In genomic region chr19:4792019-4792865, GRCh38 we compare ENCODE assay signal across 8 cellular contexts. TPM values are rescaled to one million over a fixed set of nuclear protein-coding genes. Genes with fewer than 3 reads are reported as not detected.
DNase-seq lines count a peak whose midpoint lies in the region; ATAC-seq, FAIRE-seq and TF ChIP-seq lines count a peak whose summit lies in the region.
"Not testable (repeated sequence)": the region's sequence is repeated elsewhere in the genome, so short reads cannot be mapped to it uniquely, and the experiment has no call there.

No MANE protein-coding gene starts in this region.

- not testable (repeated sequence) for TF ChIP-seq CTCF in DND-41 (IDR thresholded peaks at IDR 0.05; ENCODE audit: borderline replicate concordance, extremely low read depth, low read length, poor library complexity, severe bottlenecking); MM.1S (IDR thresholded peaks at IDR 0.05; ENCODE audit: low read length); activated B cell treated with CpG ODN at 0.5 μM for 24 hours (IDR thresholded peaks at IDR 0.05); astrocyte (IDR thresholded peaks at IDR 0.05; ENCODE audit: insufficient read depth, low read depth, low read length); ovary (IDR thresholded peaks at IDR 0.05); tibial artery (IDR thresholded peaks at IDR 0.05)

- TF ChIP-seq EP300 in ovary (IDR thresholded peaks at IDR 0.05), result not testable (repeated sequence)

- not testable (repeated sequence) for H3K27me3 Mint-ChIP-seq in activated B cell treated with CpG ODN at 0.5 μM for 24 hours; astrocyte (ENCODE audit: low read depth, unreplicated experiment)

- H3K27ac ChIP-seq in DND-41 (ENCODE audit: low read length) (peak overlapping the region; percentile 94), MM.1S (ENCODE audit: low read length) (peak overlapping the region; percentile 67; the same call in 1 of the 2 replicates), astrocyte (ENCODE audit: low read depth, low read length) (peak overlapping the region; percentile 96), ovary (peak overlapping the region; percentile 53 to 65), tibial artery (peak overlapping the region; percentile 83 to 87)

- not testable (repeated sequence) for DNase-seq in DND-41; astrocyte (ENCODE audit: low read depth); tibial artery
- DNase-seq in MM.1S (peak; percentile 19), activated B cell treated with CpG ODN at 0.5 μM for 24 hours (peak; percentile 32), erythroblast (lab: John Stamatoyannopoulos, UW) (peak; percentile 56 to 74), left lobe of liver (ENCODE audit: low spot score) (peak; percentile 58), ovary (peak in 3 of 5 donors; percentile 48 to 60 (median 58))

- peak overlapping the region; percentile 50 for H3K27ac Mint-ChIP-seq in activated B cell treated with CpG ODN at 0.5 μM for 24 hours
- peak overlapping the region; percentile 18 for H3K27ac Mint-ChIP-seq in astrocyte (ENCODE audit: unreplicated experiment)

- not testable (repeated sequence) for H3F3A ChIP-seq in MM.1S (ENCODE audit: insufficient read depth, low read length)

- peaks cover 46% of the 10 kb centered on the region for H3K36me3 ChIP-seq in DND-41 (ENCODE audit: insufficient read depth, low read length)
- 0 out of 2 replicates have a peak, but pooled peaks cover 13% of the 10 kb centered on the region for H3K36me3 ChIP-seq in MM.1S (replicated peaks; ENCODE audit: insufficient read depth, low read length)
- H3K36me3 ChIP-seq in astrocyte (ENCODE audit: insufficient read depth, low read length), result peaks cover 16% of the 10 kb centered on the region
- H3K36me3 ChIP-seq in ovary, result not testable (repeated sequence)
- H3K36me3 ChIP-seq in tibial artery, result peaks cover 32 to 44% (median 44%) of the 10 kb centered on the region in 3 donors

- H4K20me1 ChIP-seq in DND-41 (ENCODE audit: insufficient read depth, low read length) (peaks cover 23% of the 10 kb centered on the region), astrocyte (ENCODE audit: insufficient read depth, low read length) (peaks cover 36% of the 10 kb centered on the region)
- H4K20me1 ChIP-seq in MM.1S (ENCODE audit: insufficient read depth, low read length), result not testable (repeated sequence)

- H3K9ac ChIP-seq in DND-41 (ENCODE audit: low read depth, low read length) (peak overlapping the region; percentile 98), MM.1S (ENCODE audit: low read length) (peak overlapping the region; percentile 96), astrocyte (ENCODE audit: low read length) (peak overlapping the region; percentile 96)

- H3K36me3 Mint-ChIP-seq in activated B cell treated with CpG ODN at 0.5 μM for 24 hours (ENCODE audit: low read depth), result peaks cover 45% of the 10 kb centered on the region
- not testable (repeated sequence) for H3K36me3 Mint-ChIP-seq in astrocyte (ENCODE audit: low read depth, unreplicated experiment)

- WGBS in ovary, 3 donors, result 6 to 11% (median 7%) methylated on average over 52 to 75 of the region's 75 CpGs

- H3K4me1 Mint-ChIP-seq in activated B cell treated with CpG ODN at 0.5 μM for 24 hours, result peaks cover 38% of the 10 kb centered on the region
- H3K4me1 Mint-ChIP-seq in astrocyte (ENCODE audit: low read depth, unreplicated experiment), result not testable (repeated sequence)

- H3K4me2 ChIP-seq in DND-41 (ENCODE audit: insufficient read depth, low read length) (peak overlapping the region; percentile 89), MM.1S (ENCODE audit: low read depth, low read length) (peak overlapping the region; percentile 100), astrocyte (ENCODE audit: low read length) (peak overlapping the region; percentile 91)

- TF ChIP-seq POLR2A in erythroblast (IDR thresholded peaks at IDR 0.05; ENCODE audit: low read length); ovary (IDR thresholded peaks at IDR 0.05): not testable (repeated sequence)

- H3K4me1 ChIP-seq in DND-41 (ENCODE audit: insufficient read depth, low read length) (peaks cover 45% of the 10 kb centered on the region), astrocyte (ENCODE audit: insufficient read depth, low read length) (peaks cover 17% of the 10 kb centered on the region), tibial artery (peaks cover 0 to 43% (median 29%) of the 10 kb centered on the region in 4 donors)
- not testable (repeated sequence) for H3K4me1 ChIP-seq in MM.1S (ENCODE audit: low read length); ovary (ENCODE audit: insufficient read depth)

- ATAC-seq in DND-41 (ENCODE audit: insufficient read depth, low read depth); activated B cell treated with CpG ODN at 0.5 μM for 24 hours (ENCODE audit: low read depth): not testable (repeated sequence)
- peak; percentile 1 for ATAC-seq in left lobe of liver

- intact Hi-C loops in activated B cell treated with CpG ODN at 0.5 μM for 24 hours (cut with micrococcal nuclease) (loop anchor here (5.0 kb wide), 3 partner anchors 235 to 1000 kb away; partner anchors contain the start of genes ANKRD24, DUS3L, SEMA6B and SIRT6), ovary (cut with DNase I) (loop anchor here in 2 of 4 donors (5.0 kb wide), 1 partner anchor 60 kb away; no protein-coding TSS in a partner anchor)
- intact Hi-C loops in tibial artery (cut with DNase I; ENCODE audit: low total_unique reads), result not testable (repeated sequence)

- H3K9me2 ChIP-seq in MM.1S (replicated peaks; ENCODE audit: insufficient read depth, low read length), result not testable (repeated sequence)

- not testable (repeated sequence) for H3K9me3 ChIP-seq in DND-41 (ENCODE audit: insufficient read depth, low read length, severe bottlenecking); MM.1S (replicated peaks; ENCODE audit: insufficient read depth, low read length); astrocyte (ENCODE audit: insufficient read depth, low read depth, low read length); ovary; tibial artery

- H3K4me3 ChIP-seq in DND-41 (ENCODE audit: low read depth in 1 of 2, low read length in 2 of 2) (peak overlapping the region; percentile 71 to 86), MM.1S (ENCODE audit: low read length) (peak overlapping the region; percentile 95), astrocyte (ENCODE audit: insufficient read depth, low read depth, low read length) (peak overlapping the region; percentile 82), ovary (peak overlapping the region; percentile 98), tibial artery (peak overlapping the region; percentile 76 to 79)

- H3K79me2 ChIP-seq in DND-41 (ENCODE audit: insufficient read depth, low read length), result peaks cover 49% of the 10 kb centered on the region
- H3K79me2 ChIP-seq in MM.1S (ENCODE audit: low read length), result peaks cover 50% of the 10 kb centered on the region
- peaks cover 54% of the 10 kb centered on the region for H3K79me2 ChIP-seq in astrocyte (ENCODE audit: insufficient read depth, low read length)

- not testable (repeated sequence) for H3K9me3 Mint-ChIP-seq in activated B cell treated with CpG ODN at 0.5 μM for 24 hours; astrocyte (ENCODE audit: unreplicated experiment)

- H2AFZ ChIP-seq in DND-41 (ENCODE audit: low read depth, low read length) (peak overlapping the region; percentile 93), MM.1S (ENCODE audit: low read length) (peak overlapping the region; percentile 82), astrocyte (ENCODE audit: low read depth, low read length) (peak overlapping the region; percentile 91)

- H3K4me3 Mint-ChIP-seq in activated B cell treated with CpG ODN at 0.5 μM for 24 hours (peak overlapping the region; percentile 79), astrocyte (ENCODE audit: unreplicated experiment) (peak overlapping the region; percentile 82)

- not testable (repeated sequence) for FAIRE-seq in astrocyte (lab: Jason Lieb, UNC)

- CTCF ChIA-PET in activated B cell treated with CpG ODN at 0.5 μM for 24 hours (lab: Charles Lee), result interaction anchor here (1.3 to 2.3 kb wide), 5 partner anchors 10 to 176 kb away, joined by 5 to 50 read pairs (median 11); partner anchors contain the start of genes DPP9 and KDM4B

- POLR2A ChIA-PET in activated B cell treated with CpG ODN at 0.5 μM for 24 hours (lab: Charles Lee), result interaction anchor here (0.9 to 3.2 kb wide), 7 partner anchors 10 to 124 kb away, joined by 3 to 46 read pairs (median 8); partner anchors contain the start of genes DPP9 and TICAM1

- H3K27me3 ChIP-seq in DND-41 (ENCODE audit: insufficient read depth, low read length, poor library complexity); astrocyte (ENCODE audit: insufficient read depth, low read length); ovary; tibial artery: not testable (repeated sequence)
- peaks cover 16% of the 10 kb centered on the region for H3K27me3 ChIP-seq in MM.1S (replicated peaks; ENCODE audit: insufficient read depth, low read length)

RNA-seq across cellular contexts. Expression of gene FEM1A, which starts 0.7 kb away (rescaled TPM):
- total RNA-seq in activated B cell treated with CpG ODN at 0.5 μM for 24 hours (16.7 and 17.9 TPM in 2 replicates), astrocyte (12.0 and 12.6 TPM in 2 replicates), left lobe of liver (6.2 TPM), ovary (10 to 100 TPM in 2 of 7 donors, 1 to 10 TPM in 5; 7.4 to 11.4 (median 9.1) TPM)
- polyA plus RNA-seq in ovary, result 1 to 10 TPM; 3.6 to 4.4 TPM

RNA-seq across cellular contexts. Expression of gene TICAM1, which starts 39.3 kb away (rescaled TPM):
- total RNA-seq in activated B cell treated with CpG ODN at 0.5 μM for 24 hours (34.4 and 39.4 TPM in 2 replicates), astrocyte (10.0 TPM in 2 replicates), left lobe of liver (11.1 TPM), ovary (10 to 100 TPM in 2 of 7 donors, 1 to 10 TPM in 5; 3.6 to 13.3 (median 9.6) TPM)
- 1 to 10 TPM; 2.5 to 7.8 TPM for polyA plus RNA-seq in ovary
